ENCODE assay signal across 10 cellular contexts in the genomic region with DNA sequence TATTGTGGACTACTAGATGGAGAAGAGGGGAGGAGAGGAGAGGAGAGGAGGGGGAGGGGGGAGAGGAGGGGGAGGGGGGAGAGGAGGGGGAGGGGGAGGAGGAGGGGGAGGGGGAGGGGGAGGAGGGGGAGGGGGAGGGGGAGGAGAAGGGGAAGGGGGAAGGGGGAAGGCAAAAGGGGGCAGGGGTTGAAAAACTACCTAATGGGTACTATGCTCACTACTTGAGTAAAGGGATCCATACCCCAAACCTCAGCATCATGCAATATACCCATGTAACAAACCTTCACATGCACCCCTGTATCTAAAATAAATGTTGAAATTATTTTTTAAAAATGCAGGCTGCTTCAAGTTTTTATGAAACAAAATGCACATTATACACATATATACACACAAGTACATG. TPM values are rescaled to one million over a fixed set of nuclear protein-coding genes. Genes with fewer than 3 reads are reported as not detected.
"Had no signal": no experiment of that assay in that cellular context is flagged by ENCODE, and none has a peak within 500 bp of the region (broad histone marks: within the 10 kb centered on the region; RNA-seq: fewer than 3 reads in every experiment).

No MANE protein-coding gene starts in this region.

- H3K27ac ChIP-seq: GM23248, HL-60 had no signal

- H3K36me3 ChIP-seq: HAP-1 had no signal

- H2AFZ ChIP-seq: GM23248 had no signal

- ATAC-seq: HCT116 had no signal

- H3K4me3 ChIP-seq: GM23248, HAP-1 had no signal

- H3K9ac ChIP-seq: GM23248 had no signal

- DNase-seq: GM23248, GOT3, H7, HFFc6, IMR-90 had no signal

- H3K9me3 ChIP-seq: HAP-1 had no signal

RNA-seq across cellular contexts. Expression of a gene that starts 15.1 kb away (rescaled TPM):
- total RNA-seq: GM23248, H4, H7, HFFc6, HT1080, IMR-90 had no signal
- polyA plus RNA-seq: GM23248, IMR-90 had no signal

RNA-seq across cellular contexts. Expression of a gene that starts 39.0 kb away (rescaled TPM):
- total RNA-seq: GM23248, H4, H7, HFFc6, HT1080, IMR-90 had no signal
- polyA plus RNA-seq: GM23248, IMR-90 had no signal
